Comparison of ENCODE assay signal across 25 cellular contexts in the genomic region with DNA sequence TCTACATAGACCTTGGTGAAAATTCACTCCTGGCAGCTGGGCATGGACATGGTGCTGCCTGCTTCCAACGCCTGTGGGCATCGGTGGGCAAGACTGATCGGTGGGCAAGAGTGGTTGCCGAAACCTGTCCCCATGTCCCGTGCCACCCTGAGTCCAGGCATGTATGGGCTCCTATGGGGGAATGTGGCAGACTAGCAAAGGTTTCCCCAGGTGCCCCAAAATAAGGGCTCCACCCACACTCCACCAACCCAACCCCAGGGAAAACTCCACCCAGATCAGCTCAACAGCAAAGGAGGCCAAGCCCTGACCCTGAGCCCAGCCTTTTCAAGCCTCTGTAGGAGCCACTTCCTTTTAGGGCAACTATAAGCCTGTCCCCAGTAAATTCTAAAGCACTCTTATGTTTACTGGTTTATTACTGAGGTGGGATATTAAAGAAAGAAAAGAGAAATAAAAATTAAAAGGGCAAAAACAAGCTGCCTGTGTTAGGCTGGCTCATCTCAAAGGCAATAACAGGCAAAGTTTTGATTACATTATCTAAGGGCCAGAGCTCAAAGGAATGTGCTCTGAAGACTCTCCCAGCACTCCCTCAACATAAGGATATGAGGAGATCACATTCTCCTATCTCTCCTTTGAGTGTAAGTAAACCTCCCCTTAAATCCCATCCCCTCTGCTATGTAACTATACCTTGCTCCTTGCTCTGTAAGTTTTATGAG. TPM values are rescaled to one million over a fixed set of nuclear protein-coding genes. Genes with fewer than 3 reads are reported as not detected.
A peak's percentile ranks its signal among the peaks of the same experiment; 100 is the strongest.
DNase-seq lines count a peak whose midpoint lies in the region; ATAC-seq and TF ChIP-seq lines count a peak whose summit lies in the region.
"Had no signal": no experiment of that assay in that cellular context is flagged by ENCODE, and none has a peak within 500 bp of the region (broad histone marks: within the 10 kb centered on the region; RNA-seq: fewer than 3 reads in every experiment).

No MANE protein-coding gene starts in this region.

- H3K36me3 Mint-ChIP-seq in activated CD8-positive, alpha-beta memory T cell treated with anti-CD3 and anti-CD28 coated beads, Interleukin-2, amount 10 ng/mL, durations not matched to agents 7 days and 5 days, result no peaks in the 10 kb centered on the region
- H3K36me3 Mint-ChIP-seq: naive thymus-derived CD4-positive, alpha-beta T cell had no signal

- no peak overlapping the region for H3K4me3 ChIP-seq in choroid plexus epithelial cell (ENCODE audit: low read depth, low read length)
- H3K4me3 ChIP-seq in mucosa of descending colon, result no peak overlapping the region
- no peak overlapping the region for H3K4me3 ChIP-seq in effector memory CD4-positive, alpha-beta T cell (ENCODE audit: insufficient read depth, low read depth, low read length, poor library complexity, severe bottlenecking)
- H3K4me3 ChIP-seq: HAP-1, PC-9 had no signal

- no peaks in the 10 kb centered on the region for H3K27me3 ChIP-seq in effector memory CD4-positive, alpha-beta T cell (replicated peaks; ENCODE audit: control insufficient read depth, insufficient read depth, low read length, poor library complexity, severe bottlenecking)

- intact Hi-C loops in mucosa of descending colon (cut with DNase I, micrococcal nuclease), result no loop called here

- no peaks in the 10 kb centered on the region for H3K36me3 ChIP-seq in mucosa of descending colon (ENCODE audit: low read depth)
- H3K36me3 ChIP-seq in effector memory CD4-positive, alpha-beta T cell (ENCODE audit: control insufficient read depth, insufficient read depth, low read length), result no peaks in the 10 kb centered on the region
- H3K36me3 ChIP-seq: HAP-1 had no signal

- TF ChIP-seq CTCF in choroid plexus epithelial cell (conservative IDR thresholded peaks at IDR 0.05; ENCODE audit: low read depth, low read length) (no peak), mucosa of descending colon (IDR thresholded peaks at IDR 0.05) (no peak)

- H3K27me3 Mint-ChIP-seq in activated CD8-positive, alpha-beta memory T cell treated with anti-CD3 and anti-CD28 coated beads, Interleukin-2, amount 10 ng/mL, durations not matched to agents 7 days and 5 days, result no peaks in the 10 kb centered on the region

- H3K9me3 Mint-ChIP-seq in activated CD8-positive, alpha-beta memory T cell treated with anti-CD3 and anti-CD28 coated beads, Interleukin-2, amount 10 ng/mL, durations not matched to agents 7 days and 5 days (ENCODE audit: low read depth), result peaks cover 7% of the 10 kb centered on the region
- H3K9me3 Mint-ChIP-seq: activated T-helper 2 cell treated with anti-CD3 and anti-CD28 coated beads, Interferon-gamma antibody, Interleukin-2, Interleukin-4, amounts not matched to agents 10 μg/mL and 5 μg/mL and 100 μg/mL, durations not matched to agents 14 hours and 24 hours and 36 hours had no signal

- peaks cover 4% of the 10 kb centered on the region for H3K4me1 ChIP-seq in mucosa of descending colon (ENCODE audit: low read depth)
- no peaks in the 10 kb centered on the region for H3K4me1 ChIP-seq in effector memory CD4-positive, alpha-beta T cell (ENCODE audit: control insufficient read depth, insufficient read depth, low read length, poor library complexity, severe bottlenecking)
- H3K4me1 ChIP-seq: HAP-1 had no signal

- peak overlapping the region; percentile 72 for H3K27ac ChIP-seq in temporal lobe (ENCODE audit: low read depth, low read length)
- no peak overlapping the region for H3K27ac ChIP-seq in effector memory CD4-positive, alpha-beta T cell (ENCODE audit: insufficient read depth, low read length, poor library complexity, severe bottlenecking)
- H3K27ac ChIP-seq: C4-2B, PC-9 had no signal

- no peak for ATAC-seq in activated CD8-positive, alpha-beta memory T cell treated with anti-CD3 and anti-CD28 coated beads, Interleukin-2, amount 10 ng/mL, durations not matched to agents 7 days and 5 days
- ATAC-seq in mucosa of descending colon (peak; percentile 84), HG02678 (IDR thresholded peaks at IDR 0.05; ENCODE audit: unreplicated experiment) (no peak)
- ATAC-seq: left ventricle myocardium superior; naive thymus-derived CD4-positive, alpha-beta T cell had no signal

- no peak overlapping the region for H3K4me3 Mint-ChIP-seq in activated CD8-positive, alpha-beta memory T cell treated with anti-CD3 and anti-CD28 coated beads, Interleukin-2, amount 10 ng/mL, durations not matched to agents 7 days and 5 days
- H3K4me3 Mint-ChIP-seq: naive thymus-derived CD4-positive, alpha-beta T cell; T-helper 2 cell treated with Interferon-gamma antibody and Interleukin-4, amounts not matched to agents 5 μg/mL and 100 μg/mL, for 36 hours had no signal

- no peak overlapping the region for H3K27ac Mint-ChIP-seq in activated CD8-positive, alpha-beta memory T cell treated with anti-CD3 and anti-CD28 coated beads, Interleukin-2, amount 10 ng/mL, durations not matched to agents 7 days and 5 days
- H3K27ac Mint-ChIP-seq: activated T-helper 2 cell treated with anti-CD3 and anti-CD28 coated beads, Interferon-gamma antibody, Interleukin-2, Interleukin-4, amounts not matched to agents 10 μg/mL and 5 μg/mL and 100 μg/mL, durations not matched to agents 14 hours and 24 hours and 36 hours; naive thymus-derived CD4-positive, alpha-beta T cell; progenitor cell of endocrine pancreas; T-helper 2 cell treated with Interferon-gamma antibody and Interleukin-4, amounts not matched to agents 5 μg/mL and 100 μg/mL, for 36 hours had no signal

- no peaks in the 10 kb centered on the region for H3K4me1 Mint-ChIP-seq in activated CD8-positive, alpha-beta memory T cell treated with anti-CD3 and anti-CD28 coated beads, Interleukin-2, amount 10 ng/mL, durations not matched to agents 7 days and 5 days

- CTCF ChIA-PET in activated CD8-positive, alpha-beta memory T cell treated with anti-CD3 and anti-CD28 coated beads, Interleukin-2, amount 10 ng/mL, durations not matched to agents 7 days and 5 days (lab: Charles Lee), result no interaction called here

- DNase-seq in activated CD8-positive, alpha-beta memory T cell treated with anti-CD3 and anti-CD28 coated beads for 24 hours, result peak; percentile 21
- no peak for DNase-seq in activated CD8-positive, alpha-beta memory T cell treated with anti-CD3 and anti-CD28 coated beads, Interleukin-2, amount 10 ng/mL, durations not matched to agents 7 days and 5 days
- DNase-seq in choroid plexus epithelial cell (ENCODE audit: low read depth) (peak; percentile 12), mucosa of descending colon (peak in 2 of 3 donors; percentile 47 to 57), A172 (ENCODE audit: low spot score) (no peak)
- DNase-seq in effector memory CD4-positive, alpha-beta T cell, result no peak
- DNase-seq: ACHN; erythroblast; GF-D8; left ventricle myocardium superior; PC-9; stimulated activated CD4-positive, alpha-beta T cell treated with anti-CD3 and anti-CD28 coated beads, Interleukin-4, amount 100 ng/mL, for 4 hours had no signal

- H3K9me3 ChIP-seq in mucosa of descending colon, result no peaks in the 10 kb centered on the region
- H3K9me3 ChIP-seq in effector memory CD4-positive, alpha-beta T cell (ENCODE audit: control insufficient read depth, low read length), result no peaks in the 10 kb centered on the region
- H3K9me3 ChIP-seq: HAP-1 had no signal

RNA-seq across cellular contexts. Expression of gene SPATA31E1, which starts 8.9 kb away (rescaled TPM):
- not detected for total RNA-seq in activated CD8-positive, alpha-beta memory T cell treated with anti-CD3 and anti-CD28 coated beads, Interleukin-2, amount 10 ng/mL, durations not matched to agents 7 days and 5 days
- total RNA-seq in mucosa of descending colon (under 1 TPM in 1 of 3 donors, not detected in 2; 0.06 TPM), temporal lobe (not detected)
- total RNA-seq in A172 (2014; rRNA removed; shearing (Covaris generic)), result not detected in 2 replicates
- total RNA-seq: activated CD8-positive, alpha-beta memory T cell treated with anti-CD3 and anti-CD28 coated beads for 36 hours; activated T-helper 2 cell treated with anti-CD3 and anti-CD28 coated beads, Interferon-gamma antibody, Interleukin-2, Interleukin-4, amounts not matched to agents 10 μg/mL and 5 μg/mL and 100 μg/mL, durations not matched to agents 14 hours and 24 hours and 36 hours; bronchial epithelial cell; dermis microvascular lymphatic vessel endothelial cell; glomerular endothelial cell; left ventricle myocardium superior; MCF 10A; naive thymus-derived CD4-positive, alpha-beta T cell; PC-9; progenitor cell of endocrine pancreas had no signal

RNA-seq across cellular contexts. Expression of gene SPATA31C1, which starts 44.0 kb away (rescaled TPM):
- total RNA-seq in activated CD8-positive, alpha-beta memory T cell treated with anti-CD3 and anti-CD28 coated beads, Interleukin-2, amount 10 ng/mL, durations not matched to agents 7 days and 5 days, result not detected
- not detected for total RNA-seq in mucosa of descending colon
- total RNA-seq in temporal lobe, result not detected
- not detected in 2 replicates for total RNA-seq in A172 (2014; rRNA removed; shearing (Covaris generic))
- total RNA-seq: activated CD8-positive, alpha-beta memory T cell treated with anti-CD3 and anti-CD28 coated beads for 36 hours; activated T-helper 2 cell treated with anti-CD3 and anti-CD28 coated beads, Interferon-gamma antibody, Interleukin-2, Interleukin-4, amounts not matched to agents 10 μg/mL and 5 μg/mL and 100 μg/mL, durations not matched to agents 14 hours and 24 hours and 36 hours; bronchial epithelial cell; dermis microvascular lymphatic vessel endothelial cell; glomerular endothelial cell; left ventricle myocardium superior; MCF 10A; naive thymus-derived CD4-positive, alpha-beta T cell; PC-9; progenitor cell of endocrine pancreas had no signal

Comparison
In these comparisons a context has a peak if more than half of its experiments do, and no peak if none do; other contexts are left out.
1. DNase-seq: peak in activated CD8-positive, alpha-beta memory T cell treated with anti-CD3 and anti-CD28 coated beads for 24 hours (single experiment), choroid plexus epithelial cell (single experiment) and mucosa of descending colon (2 of 3); none in activated CD8-positive, alpha-beta memory T cell treated with anti-CD3 and anti-CD28 coated beads, Interleukin-2, amount 10 ng/mL, durations not matched to agents 7 days and 5 days (single experiment), effector memory CD4-positive, alpha-beta T cell (0 of 3) and A172 (single experiment).